Comparison of ENCODE assay signal across 25 cellular contexts in genomic region chrY:17368413-17368812, GRCh38.
"Had no signal": no experiment of that assay in that cellular context is flagged by ENCODE, and none has a peak within 500 bp of the region (broad histone marks: within the 10 kb centered on the region; RNA-seq: fewer than 3 reads in every experiment).

No MANE protein-coding gene starts in this region.

- H3K4me1 ChIP-seq: pancreas, prostate gland, right lobe of liver, sigmoid colon, stomach, thyroid gland, tibial nerve, upper lobe of left lung, vagina had no signal

- ATAC-seq: natural killer cell treated with Interleukin-12 subunit alpha and Interleukin-12 subunit beta and Interleukin-15 and Interleukin-18, amount 100 ng/mL, for 72 hours; pancreas; right cardiac atrium; right lobe of liver; stimulated activated effector memory CD8-positive, alpha-beta T cell treated with anti-CD3 and anti-CD28 coated beads, Interleukin-12 subunit alpha, Interleukin-12 subunit beta, amount 100 ng/mL, for 72 hours; stimulated activated naive B cell treated with anti-CD40 and anti-IgM and Interleukin-4, amounts not matched to agents 10 μg/mL and 1 μg/mL and 100 μg/mL, for 72 hours had no signal

- H3K27me3 ChIP-seq: neutrophil, pancreas, right lobe of liver, sigmoid colon, stomach, thyroid gland, tibial nerve, upper lobe of left lung, vagina had no signal

- H3K36me3 ChIP-seq: neutrophil, pancreas, prostate gland, right lobe of liver, sigmoid colon, stomach, thoracic aorta, thyroid gland, tibial nerve, upper lobe of left lung, vagina had no signal

- H3K27ac ChIP-seq: neutrophil, pancreas, prostate gland, right lobe of liver, sigmoid colon, stomach, thoracic aorta, thyroid gland, tibial nerve, upper lobe of left lung, vagina had no signal

- DNase-seq: nephron progenitor cell; nucleus accumbens; pancreas; right cardiac atrium; right lobe of liver; sigmoid colon; small intestine; stimulated activated CD4-positive, alpha-beta T cell treated with anti-CD3 and anti-CD28 coated beads, Interleukin-15, amount 100 ng/mL, for 24 hours; stimulated activated CD4-positive, alpha-beta T cell treated with anti-CD3 and anti-CD28 coated beads, Interleukin-2, amount 100 ng/mL, for 24 hours; stimulated activated CD4-positive, alpha-beta T cell treated with anti-CD3 and anti-CD28 coated beads, Interleukin-2, amount 100 ng/mL, for 48 hours; stimulated activated CD4-positive, alpha-beta T cell treated with anti-CD3 and anti-CD28 coated beads, Interleukin-4, amount 100 ng/mL, for 24 hours; stimulated activated naive B cell treated with anti-CD40 and anti-IgM and Interleukin-4, amounts not matched to agents 10 μg/mL and 1 μg/mL and 100 μg/mL, for 72 hours; stimulated activated naive CD4-positive, alpha-beta T cell treated with Interleukin-2 at 50 U/mL for 16 hours; stomach; thyroid gland; trophoblast cell; upper lobe of left lung had no signal

- H3K4me3 ChIP-seq: pancreas, prostate gland, right lobe of liver, sigmoid colon, stomach, thoracic aorta, thyroid gland, tibial nerve, upper lobe of left lung, vagina had no signal

- H3K9me3 ChIP-seq: neutrophil, pancreas, prostate gland, right lobe of liver, sigmoid colon, stomach, thoracic aorta, thyroid gland, tibial nerve, upper lobe of left lung, vagina had no signal

- FAIRE-seq: pancreas, small intestine, urothelium cell line had no signal
